Comparison of ENCODE assay signal across 2 cellular contexts in genomic region chr6:21270501-21271290, GRCh38.
TF ChIP-seq lines count a peak whose summit lies in the region.

No MANE protein-coding gene starts in this region.

TF ChIP-seq in IMR-90, 13 proteins besides CTCF, POLR2A, EP300 and RAD21:
- TF ChIP-seq MAFK (IDR thresholded peaks at IDR 0.05; ENCODE audit: low read depth, low read length): no peak
- TF ChIP-seq, protein P1, sequence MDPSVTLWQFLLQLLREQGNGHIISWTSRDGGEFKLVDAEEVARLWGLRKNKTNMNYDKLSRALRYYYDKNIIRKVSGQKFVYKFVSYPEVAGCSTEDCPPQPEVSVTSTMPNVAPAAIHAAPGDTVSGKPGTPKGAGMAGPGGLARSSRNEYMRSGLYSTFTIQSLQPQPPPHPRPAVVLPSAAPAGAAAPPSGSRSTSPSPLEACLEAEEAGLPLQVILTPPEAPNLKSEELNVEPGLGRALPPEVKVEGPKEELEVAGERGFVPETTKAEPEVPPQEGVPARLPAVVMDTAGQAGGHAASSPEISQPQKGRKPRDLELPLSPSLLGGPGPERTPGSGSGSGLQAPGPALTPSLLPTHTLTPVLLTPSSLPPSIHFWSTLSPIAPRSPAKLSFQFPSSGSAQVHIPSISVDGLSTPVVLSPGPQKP (IDR thresholded peaks at IDR 0.05; ENCODE audit: borderline replicate concordance, low read depth, low read length): no peak
- TF ChIP-seq MXI1 (IDR thresholded peaks at IDR 0.05; ENCODE audit: borderline replicate concordance, low read depth, low read length): no peak
- TF ChIP-seq CHD1 (IDR thresholded peaks at IDR 0.05; ENCODE audit: low read depth, low read length): no peak
- no peak for TF ChIP-seq MAZ (IDR thresholded peaks at IDR 0.05; ENCODE audit: borderline replicate concordance, low read depth, low read length)
- TF ChIP-seq FOS (IDR thresholded peaks at IDR 0.05; ENCODE audit: low read depth, low read length): no peak
- no peak for TF ChIP-seq RCOR1 (IDR thresholded peaks at IDR 0.05; ENCODE audit: insufficient replicate concordance, low read length)
- TF ChIP-seq RFX5 (IDR thresholded peaks at IDR 0.05; ENCODE audit: low read depth, low read length): no peak
- no peak for TF ChIP-seq SMC3 (IDR thresholded peaks at IDR 0.05; ENCODE audit: low read depth, low read length)
- no peak for TF ChIP-seq NFE2L2 (IDR thresholded peaks at IDR 0.05; ENCODE audit: low read depth, low read length)
- TF ChIP-seq CEBPB (IDR thresholded peaks at IDR 0.05; ENCODE audit: low read depth, low read length): no peak
- TF ChIP-seq BHLHE40 (IDR thresholded peaks at IDR 0.05; ENCODE audit: low read depth, low read length): no peak
- no peak for TF ChIP-seq USF2 (IDR thresholded peaks at IDR 0.05; ENCODE audit: low read depth, low read length)
TF ChIP-seq in IMR-90: peak in this region for 0.

TF ChIP-seq in H1, 55 proteins besides CTCF, POLR2A, EP300 and RAD21:
- TF ChIP-seq FOSL1 (IDR thresholded peaks at IDR 0.05; ENCODE audit: insufficient read depth, low read depth, low read length) (no peak), USF2 (IDR thresholded peaks at IDR 0.05; ENCODE audit: low read length) (no peak), CBX5 (IDR thresholded peaks at IDR 0.05; ENCODE audit: low read depth, low read length) (no peak), SP1 (IDR thresholded peaks at IDR 0.05; ENCODE audit: low read depth, low read length) (no peak), POU5F1 (IDR thresholded peaks at IDR 0.05; ENCODE audit: low read depth, low read length) (no peak), ZNF274 (IDR thresholded peaks at IDR 0.05; ENCODE audit: borderline replicate concordance, extremely low read depth, low read length) (no peak), ASH2L (IDR thresholded peaks at IDR 0.05; ENCODE audit: low read length) (no peak), CTBP2 (IDR thresholded peaks at IDR 0.05; ENCODE audit: borderline replicate concordance, insufficient read depth, insufficient read length, low read length) (no peak), POLR2AphosphoS5 (IDR thresholded peaks at IDR 0.05; ENCODE audit: low read depth, low read length) (no peak), BACH1 (IDR thresholded peaks at IDR 0.05; ENCODE audit: low read length) (no peak), SRF (IDR thresholded peaks at IDR 0.05; ENCODE audit: low read depth, low read length) (no peak), SIN3A (conservative IDR thresholded peaks at IDR 0.05 in 1 of 2, IDR thresholded peaks at IDR 0.05 in 1 of 2; ENCODE audit: low read depth in 1 of 2, low read length in 2 of 2) (no peak), GTF2F1 (IDR thresholded peaks at IDR 0.05; ENCODE audit: borderline replicate concordance, low read depth, low read length) (no peak), TAF1 (IDR thresholded peaks at IDR 0.05; ENCODE audit: low read depth, low read length) (no peak), TAF7 (optimal IDR thresholded peaks at IDR 0.05; ENCODE audit: borderline replicate concordance, low read depth, low read length) (no peak), SAP30 (IDR thresholded peaks at IDR 0.05; ENCODE audit: insufficient read depth, insufficient replicate concordance, low read length) (no peak)
